ENCODE assay signal across 31 cellular contexts in genomic region chr19:41114132-41114531, GRCh38. TPM values are rescaled to one million over a fixed set of nuclear protein-coding genes. Genes with fewer than 3 reads are reported as not detected.
DNase-seq lines count a peak whose midpoint lies in the region; ATAC-seq and TF ChIP-seq lines count a peak whose summit lies in the region.
"Had no signal": no experiment of that assay in that cellular context is flagged by ENCODE, and none has a peak within 500 bp of the region (broad histone marks: within the 10 kb centered on the region; RNA-seq: fewer than 3 reads in every experiment).

CYP2F1 (plus strand) TSS chr19:41114432; CDS start chr19:41116189, 1,757 bp downstream.

- H2BK5ac ChIP-seq in mesenchymal stem cell (ENCODE audit: low read depth, low read length, poor library complexity, severe bottlenecking) = no peak within 1 kb of the TSS

- no peak within 1 kb of the TSS for H3K4me2 ChIP-seq in mesenchymal stem cell (ENCODE audit: low read length, poor library complexity, severe bottlenecking)

- 72% methylated on average over 5 of the region's 7 CpGs for WGBS in mesenchymal stem cell

- H2AFZ ChIP-seq in mesenchymal stem cell (ENCODE audit: low read depth, low read length) = no peak within 1 kb of the TSS

- H2BK120ac ChIP-seq in mesenchymal stem cell (ENCODE audit: low read depth, low read length) = no peak within 1 kb of the TSS

- H3K9ac ChIP-seq in mesenchymal stem cell (ENCODE audit: low read length) = no peak within 1 kb of the TSS

- no peak for TF ChIP-seq CTCF in endothelial cell (IDR thresholded peaks at IDR 0.05; ENCODE audit: unreplicated experiment)

- H4K91ac ChIP-seq in mesenchymal stem cell (ENCODE audit: low read length) = peak within 1 kb of the TSS; percentile 45

- H3K27ac Mint-ChIP-seq in endothelial cell (ENCODE audit: unreplicated experiment) = no peak within 1 kb of the TSS

- no peak within 1 kb of the TSS for H2AK5ac ChIP-seq in mesenchymal stem cell (ENCODE audit: low read length, severe bottlenecking)

- no peak for ATAC-seq in GM21786 (IDR thresholded peaks at IDR 0.05; ENCODE audit: unreplicated experiment)
- no peak for ATAC-seq in HG03571 (IDR thresholded peaks at IDR 0.05; ENCODE audit: unreplicated experiment)
- ATAC-seq: HCT116, HepG2 had no signal

- H3K4me3 Mint-ChIP-seq in endothelial cell (ENCODE audit: unreplicated experiment) = peak within 1 kb of the TSS; percentile 24
- H3K4me3 Mint-ChIP-seq: CD14-positive monocyte had no signal

- no peak within 1 kb of the TSS for H3K27ac ChIP-seq in mesenchymal stem cell (ENCODE audit: low read length, poor library complexity, severe bottlenecking)
- H3K27ac ChIP-seq: RWPE1 had no signal

- H3K79me1 ChIP-seq in mesenchymal stem cell (replicated peaks; ENCODE audit: low read length, poor library complexity, severe bottlenecking) = no peaks in the 10 kb centered on the region

- no peaks in the 10 kb centered on the region for H3K9me3 ChIP-seq in mesenchymal stem cell (ENCODE audit: control insufficient read depth, low read length)
- H3K9me3 ChIP-seq: BE2C had no signal

- H3K27me3 Mint-ChIP-seq in endothelial cell (ENCODE audit: unreplicated experiment) = peaks cover 9% of the 10 kb centered on the region

- H3K14ac ChIP-seq in mesenchymal stem cell (ENCODE audit: low read length in 2 of 2) = no peak within 1 kb of the TSS

- no peak within 1 kb of the TSS for H3K4ac ChIP-seq in mesenchymal stem cell (ENCODE audit: low read depth in 1 of 2, low read length in 2 of 2)

- no peak within 1 kb of the TSS for H2BK15ac ChIP-seq in mesenchymal stem cell (ENCODE audit: low read depth, poor library complexity, severe bottlenecking)

- H4K8ac ChIP-seq in mesenchymal stem cell (ENCODE audit: low read length) = no peak within 1 kb of the TSS

- peaks cover 14 to 38% of the 10 kb centered on the region in 2 experiments for H3K27me3 ChIP-seq in mesenchymal stem cell (ENCODE audit: control insufficient read depth in 1 of 2, insufficient read depth in 1 of 2, low read length in 2 of 2)
- H3K27me3 ChIP-seq: BE2C had no signal

- no peaks in the 10 kb centered on the region for H3K4me1 ChIP-seq in mesenchymal stem cell (ENCODE audit: control insufficient read depth, insufficient read depth, low read depth, low read length)
- H3K4me1 ChIP-seq: BE2C had no signal

- H2BK12ac ChIP-seq in mesenchymal stem cell (ENCODE audit: low read length in 2 of 2) = no peak within 1 kb of the TSS

- no peak within 1 kb of the TSS for H3K4me3 ChIP-seq in mesenchymal stem cell (ENCODE audit: insufficient read depth in 1 of 2, low read depth in 1 of 2, low read length in 2 of 2)

- peaks cover 14% of the 10 kb centered on the region for H3K9me3 Mint-ChIP-seq in endothelial cell (ENCODE audit: unreplicated experiment)
- H3K9me3 Mint-ChIP-seq: CD14-positive monocyte had no signal

- H3K36me3 Mint-ChIP-seq in endothelial cell (ENCODE audit: low read depth, unreplicated experiment) = peaks cover 14% of the 10 kb centered on the region
- H3K36me3 Mint-ChIP-seq: CD14-positive monocyte had no signal

- H3K18ac ChIP-seq in mesenchymal stem cell (ENCODE audit: low read depth in 1 of 2, low read length in 2 of 2) = no peak within 1 kb of the TSS

- peak; percentile 21 for DNase-seq in activated effector memory CD4-positive, alpha-beta T cell treated with anti-CD3 and anti-CD28 coated beads, Interleukin-2, amount 50 U/mL, for 16 hours
- DNase-seq in activated effector memory CD4-positive, alpha-beta T cell treated with Interleukin-2 at 50 U/mL for 16 hours = no peak
- no peak for DNase-seq in endothelial cell (ENCODE audit: low spot score)
- DNase-seq in mesenchymal stem cell = no peak
- no peak for DNase-seq in DMS53 (lab: John Stamatoyannopoulos, UW)
- DNase-seq in hypothalamus (lab: John Stamatoyannopoulos, UW) = no peak
- DNase-seq: 8988T, ACHN, BE2C, DMS153, Karpas-422, NCI-H1092, NCI-H1436, NCI-H187, NCI-H2081 treated with DMSO at 0.1 percent for 48 hours, NCI-H2171, NCI-H226, NCI-H510A, NCI-H69, SHP77 had no signal

- H3K36me3 ChIP-seq in mesenchymal stem cell (ENCODE audit: control insufficient read depth in 1 of 2, insufficient read depth in 2 of 2, low read depth in 1 of 2, low read length in 2 of 2) = no peaks in the 10 kb centered on the region
- H3K36me3 ChIP-seq: BE2C had no signal

- H3K23ac ChIP-seq in mesenchymal stem cell (ENCODE audit: low read length in 2 of 2) = no peak within 1 kb of the TSS

- no peaks in the 10 kb centered on the region for H3K4me1 Mint-ChIP-seq in endothelial cell (ENCODE audit: unreplicated experiment)
- H3K4me1 Mint-ChIP-seq: CD14-positive monocyte had no signal

RNA-seq across cellular contexts. Expression of gene CYP2F1, which starts in this region (rescaled TPM):
- not detected for total RNA-seq in endothelial cell (ENCODE audit: unreplicated experiment)
- polyA plus RNA-seq in mesenchymal stem cell (2013, experiment 1 of 2) = not detected
- polyA plus RNA-seq in mesenchymal stem cell (2013, experiment 2 of 2) = not detected
- total RNA-seq: Daoy, G401, H1, HepG2, HT-29, SK-MEL-5 had no signal
- polyA plus RNA-seq: CD14-positive monocyte, HepG2 had no signal
